Comparison of ENCODE assay signal across 19 cellular contexts in genomic region chr2:39919511-39920317, GRCh38.
DNase-seq lines count a peak whose midpoint lies in the region; ATAC-seq and TF ChIP-seq lines count a peak whose summit lies in the region.
"Had no signal": no experiment of that assay in that cellular context is flagged by ENCODE, and none has a peak within 500 bp of the region (broad histone marks: within the 10 kb centered on the region; RNA-seq: fewer than 3 reads in every experiment).

No MANE protein-coding gene starts in this region.

- H3K4me1 Mint-ChIP-seq in activated T-cell treated with anti-CD3 and anti-CD28 coated beads, Interleukin-2, amount 50 U/mL, for 24 hours (ENCODE audit: low read depth): peaks cover 40% of the 10 kb centered on the region
- peaks cover 32% of the 10 kb centered on the region for H3K4me1 Mint-ChIP-seq in activated naive CD8-positive, alpha-beta T cell treated with anti-CD3 and anti-CD28 coated beads, Interleukin-2, amount 10 ng/mL, durations not matched to agents 7 days and 5 days
- peaks cover 3 to 22% of the 10 kb centered on the region in 2 donors for H3K4me1 Mint-ChIP-seq in stimulated activated naive B cell treated with anti-CD40 and anti-IgM and Interleukin-4, amounts not matched to agents 10 μg/mL and 1 μg/mL and 100 μg/mL, for 72 hours
- peaks cover 15% of the 10 kb centered on the region for H3K4me1 Mint-ChIP-seq in nephron progenitor cell
- no peaks in the 10 kb centered on the region for H3K4me1 Mint-ChIP-seq in CD4-positive, alpha-beta T cell (ENCODE audit: low read depth)
- H3K4me1 Mint-ChIP-seq: T-cell had no signal

- no peaks in the 10 kb centered on the region for H3K9me3 Mint-ChIP-seq in activated T-cell treated with anti-CD3 and anti-CD28 coated beads, Interleukin-2, amount 50 U/mL, for 24 hours
- no peaks in the 10 kb centered on the region for H3K9me3 Mint-ChIP-seq in activated naive CD8-positive, alpha-beta T cell treated with anti-CD3 and anti-CD28 coated beads, Interleukin-2, amount 10 ng/mL, durations not matched to agents 7 days and 5 days
- no peaks in the 10 kb centered on the region for H3K9me3 Mint-ChIP-seq in stimulated activated naive B cell treated with anti-CD40 and anti-IgM and Interleukin-4, amounts not matched to agents 10 μg/mL and 1 μg/mL and 100 μg/mL, for 72 hours
- H3K9me3 Mint-ChIP-seq in nephron progenitor cell: no peaks in the 10 kb centered on the region
- no peaks in the 10 kb centered on the region for H3K9me3 Mint-ChIP-seq in CD4-positive, alpha-beta T cell
- H3K9me3 Mint-ChIP-seq: CD8-positive, alpha-beta T cell; T-cell had no signal

- H3K27ac ChIP-seq in CD4-positive, alpha-beta T cell (ENCODE audit: low read depth, low read length): no peak overlapping the region
- H3K27ac ChIP-seq: brain microvascular endothelial cell, parathyroid adenoma, skin epidermis, thoracic aorta had no signal

- H3K9me3 ChIP-seq in CD4-positive, alpha-beta T cell (ENCODE audit: control insufficient read depth, low read length): no peaks in the 10 kb centered on the region
- H3K9me3 ChIP-seq: thoracic aorta had no signal

- peak overlapping the region; percentile 63 for H3K27ac Mint-ChIP-seq in activated T-cell treated with anti-CD3 and anti-CD28 coated beads, Interleukin-2, amount 50 U/mL, for 24 hours
- H3K27ac Mint-ChIP-seq in activated naive CD8-positive, alpha-beta T cell treated with anti-CD3 and anti-CD28 coated beads, Interleukin-2, amount 10 ng/mL, durations not matched to agents 7 days and 5 days: peak overlapping the region; percentile 72
- H3K27ac Mint-ChIP-seq in stimulated activated naive B cell treated with anti-CD40 and anti-IgM and Interleukin-4, amounts not matched to agents 10 μg/mL and 1 μg/mL and 100 μg/mL, for 72 hours: no peak overlapping the region
- H3K27ac Mint-ChIP-seq in nephron progenitor cell: no peak overlapping the region
- no peak overlapping the region for H3K27ac Mint-ChIP-seq in CD4-positive, alpha-beta T cell
- H3K27ac Mint-ChIP-seq: CD8-positive, alpha-beta T cell; T-cell had no signal

- TF ChIP-seq CTCF in nephron progenitor cell (IDR thresholded peaks at IDR 0.05): no peak
- no peak for TF ChIP-seq CTCF in CD4-positive, alpha-beta T cell (IDR thresholded peaks at IDR 0.05)

- POLR2A ChIA-PET in activated naive CD8-positive, alpha-beta T cell treated with anti-CD3 and anti-CD28 coated beads, Interleukin-2, amount 10 ng/mL, durations not matched to agents 7 days and 5 days (lab: Charles Lee): no interaction called here
- POLR2A ChIA-PET in CD4-positive, alpha-beta T cell (lab: Charles Lee): no interaction called here

- no peaks in the 10 kb centered on the region for H3K27me3 ChIP-seq in CD4-positive, alpha-beta T cell (ENCODE audit: control insufficient read depth, insufficient read depth, low read length)
- H3K27me3 ChIP-seq: brain microvascular endothelial cell had no signal

- peak; percentile 74 for ATAC-seq in activated naive CD8-positive, alpha-beta T cell treated with anti-CD3 and anti-CD28 coated beads, Interleukin-2, amount 10 ng/mL, durations not matched to agents 7 days and 5 days (ENCODE audit: low read depth)
- ATAC-seq in stimulated activated naive B cell treated with anti-CD40 and anti-IgM and Interleukin-4, amounts not matched to agents 10 μg/mL and 1 μg/mL and 100 μg/mL, for 72 hours (replicated peaks): peak; percentile 23 to 29
- no peak for ATAC-seq in HG03565 (IDR thresholded peaks at IDR 0.05; ENCODE audit: unreplicated experiment)
- ATAC-seq in CD4-positive, alpha-beta T cell (ENCODE audit: poor library complexity): no peak
- ATAC-seq: CD8-positive, alpha-beta T cell had no signal

- DNase-seq in activated T-cell treated with anti-CD3 and anti-CD28 coated beads, Interleukin-2, amount 50 U/mL, for 24 hours: no peak
- DNase-seq in activated T-cell treated with anti-CD3 and anti-CD28 coated beads, Interleukin-2, amount 50 U/mL, for 1 hour: no peak
- DNase-seq in LHCN-M2 (ENCODE audit: low read depth) (peak; percentile 90), nephron progenitor cell (no peak)
- DNase-seq in activated naive CD8-positive, alpha-beta T cell treated with anti-CD3 and anti-CD28 coated beads, Interleukin-2, amount 10 ng/mL, durations not matched to agents 7 days and 5 days: peak; percentile 32
- no peak for DNase-seq in stimulated activated naive B cell treated with anti-CD40 and anti-IgM and Interleukin-4, amounts not matched to agents 10 μg/mL and 1 μg/mL and 100 μg/mL, for 72 hours
- DNase-seq in CD4-positive, alpha-beta T cell: no peak
- DNase-seq: brain microvascular endothelial cell; CD8-positive, alpha-beta T cell; cortex of kidney; DMS53; NCI-H1694; NCI-H345; stimulated activated CD4-positive, alpha-beta T cell treated with anti-CD3 and anti-CD28 coated beads, Interleukin-4, amount 100 ng/mL, for 24 hours; T-cell had no signal

- intact Hi-C loops in CD4-positive, alpha-beta T cell (cut with DNase I, micrococcal nuclease): no loop called here

- no peaks in the 10 kb centered on the region for H3K36me3 Mint-ChIP-seq in activated T-cell treated with anti-CD3 and anti-CD28 coated beads, Interleukin-2, amount 50 U/mL, for 24 hours (ENCODE audit: low read depth)
- peaks cover 3% of the 10 kb centered on the region for H3K36me3 Mint-ChIP-seq in activated naive CD8-positive, alpha-beta T cell treated with anti-CD3 and anti-CD28 coated beads, Interleukin-2, amount 10 ng/mL, durations not matched to agents 7 days and 5 days
- H3K36me3 Mint-ChIP-seq in stimulated activated naive B cell treated with anti-CD40 and anti-IgM and Interleukin-4, amounts not matched to agents 10 μg/mL and 1 μg/mL and 100 μg/mL, for 72 hours: no peaks in the 10 kb centered on the region
- no peaks in the 10 kb centered on the region for H3K36me3 Mint-ChIP-seq in nephron progenitor cell (ENCODE audit: low read depth)
- H3K36me3 Mint-ChIP-seq in CD4-positive, alpha-beta T cell (ENCODE audit: low read depth): no peaks in the 10 kb centered on the region
- H3K36me3 Mint-ChIP-seq: CD8-positive, alpha-beta T cell; T-cell had no signal

- peaks cover 2% of the 10 kb centered on the region for H3K27me3 Mint-ChIP-seq in activated T-cell treated with anti-CD3 and anti-CD28 coated beads, Interleukin-2, amount 50 U/mL, for 24 hours
- peaks cover 2% of the 10 kb centered on the region for H3K27me3 Mint-ChIP-seq in activated naive CD8-positive, alpha-beta T cell treated with anti-CD3 and anti-CD28 coated beads, Interleukin-2, amount 10 ng/mL, durations not matched to agents 7 days and 5 days
- H3K27me3 Mint-ChIP-seq in stimulated activated naive B cell treated with anti-CD40 and anti-IgM and Interleukin-4, amounts not matched to agents 10 μg/mL and 1 μg/mL and 100 μg/mL, for 72 hours: no peaks in the 10 kb centered on the region
- H3K27me3 Mint-ChIP-seq in nephron progenitor cell (ENCODE audit: low read depth, poor library complexity): no peaks in the 10 kb centered on the region
- H3K27me3 Mint-ChIP-seq in CD4-positive, alpha-beta T cell: no peaks in the 10 kb centered on the region
- H3K27me3 Mint-ChIP-seq: T-cell had no signal

- CTCF ChIA-PET in CD4-positive, alpha-beta T cell (lab: Charles Lee): no interaction called here

- H3K4me3 Mint-ChIP-seq in activated T-cell treated with anti-CD3 and anti-CD28 coated beads, Interleukin-2, amount 50 U/mL, for 24 hours: peak overlapping the region; percentile 67
- H3K4me3 Mint-ChIP-seq in activated naive CD8-positive, alpha-beta T cell treated with anti-CD3 and anti-CD28 coated beads, Interleukin-2, amount 10 ng/mL, durations not matched to agents 7 days and 5 days: peak overlapping the region; percentile 68
- H3K4me3 Mint-ChIP-seq in stimulated activated naive B cell treated with anti-CD40 and anti-IgM and Interleukin-4, amounts not matched to agents 10 μg/mL and 1 μg/mL and 100 μg/mL, for 72 hours: no peak overlapping the region
- H3K4me3 Mint-ChIP-seq in nephron progenitor cell: no peak overlapping the region
- no peak overlapping the region for H3K4me3 Mint-ChIP-seq in CD4-positive, alpha-beta T cell
- H3K4me3 Mint-ChIP-seq: CD8-positive, alpha-beta T cell; T-cell had no signal

Comparison
In these comparisons a context has a peak if more than half of its experiments do, and no peak if none do; other contexts are left out.
1. DNase-seq: peak in LHCN-M2 (single experiment) and activated naive CD8-positive, alpha-beta T cell treated with anti-CD3 and anti-CD28 coated beads, Interleukin-2, amount 10 ng/mL, durations not matched to agents 7 days and 5 days (single experiment); none in activated T-cell treated with anti-CD3 and anti-CD28 coated beads, Interleukin-2, amount 50 U/mL, for 24 hours (single experiment), activated T-cell treated with anti-CD3 and anti-CD28 coated beads, Interleukin-2, amount 50 U/mL, for 1 hour (single experiment), stimulated activated naive B cell treated with anti-CD40 and anti-IgM and Interleukin-4, amounts not matched to agents 10 μg/mL and 1 μg/mL and 100 μg/mL, for 72 hours (single experiment), nephron progenitor cell (single experiment) and CD4-positive, alpha-beta T cell (0 of 10).
2. H3K27ac Mint-ChIP-seq: peak in activated T-cell treated with anti-CD3 and anti-CD28 coated beads, Interleukin-2, amount 50 U/mL, for 24 hours (single experiment) and activated naive CD8-positive, alpha-beta T cell treated with anti-CD3 and anti-CD28 coated beads, Interleukin-2, amount 10 ng/mL, durations not matched to agents 7 days and 5 days (single experiment); none in stimulated activated naive B cell treated with anti-CD40 and anti-IgM and Interleukin-4, amounts not matched to agents 10 μg/mL and 1 μg/mL and 100 μg/mL, for 72 hours (single experiment), nephron progenitor cell (single experiment) and CD4-positive, alpha-beta T cell (single experiment).
3. H3K4me3 Mint-ChIP-seq: peak in activated T-cell treated with anti-CD3 and anti-CD28 coated beads, Interleukin-2, amount 50 U/mL, for 24 hours (single experiment) and activated naive CD8-positive, alpha-beta T cell treated with anti-CD3 and anti-CD28 coated beads, Interleukin-2, amount 10 ng/mL, durations not matched to agents 7 days and 5 days (single experiment); none in stimulated activated naive B cell treated with anti-CD40 and anti-IgM and Interleukin-4, amounts not matched to agents 10 μg/mL and 1 μg/mL and 100 μg/mL, for 72 hours (0 of 2), nephron progenitor cell (single experiment) and CD4-positive, alpha-beta T cell (single experiment).
4. ATAC-seq: peak in activated naive CD8-positive, alpha-beta T cell treated with anti-CD3 and anti-CD28 coated beads, Interleukin-2, amount 10 ng/mL, durations not matched to agents 7 days and 5 days (single experiment) and stimulated activated naive B cell treated with anti-CD40 and anti-IgM and Interleukin-4, amounts not matched to agents 10 μg/mL and 1 μg/mL and 100 μg/mL, for 72 hours (2 of 2); none in HG03565 (single experiment) and CD4-positive, alpha-beta T cell (single experiment).